In the genomic region with DNA sequence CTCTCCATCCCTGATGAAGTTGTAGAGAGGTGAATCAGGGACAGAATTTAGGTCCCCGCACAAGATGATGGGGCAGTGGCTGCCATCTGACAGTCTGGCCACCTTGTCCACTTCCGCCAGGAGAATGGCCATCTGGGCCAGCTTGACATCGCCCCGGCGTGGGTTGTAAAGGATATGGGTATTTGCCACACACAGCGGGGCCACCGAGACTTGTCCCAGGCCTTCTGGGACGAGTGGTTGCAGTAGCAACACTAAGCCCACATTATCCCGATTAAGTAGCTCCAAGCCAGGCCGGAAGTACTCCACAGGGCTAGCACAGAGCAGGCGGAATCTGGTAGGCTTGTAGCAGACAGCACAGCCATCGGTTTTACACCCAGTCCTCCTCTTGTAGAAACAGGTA, we compare ENCODE assay signal across 38 cellular contexts. TPM values are rescaled to one million over a fixed set of nuclear protein-coding genes. Genes with fewer than 3 reads are reported as not detected.
"Had no signal": no experiment of that assay in that cellular context is flagged by ENCODE, and none has a peak within 500 bp of the region (broad histone marks: within the 10 kb centered on the region; RNA-seq: fewer than 3 reads in every experiment).

No MANE protein-coding gene starts in this region.

- H3K9me3 Mint-ChIP-seq: immature natural killer cell; mesothelial cell of epicardium; naive B cell; natural killer cell; nephron progenitor cell; neural progenitor cell; stimulated activated memory B cell treated with anti-CD40 and anti-IgM and Interleukin-4, amounts not matched to agents 10 μg/mL and 1 μg/mL and 100 μg/mL, for 72 hours; stimulated activated naive CD8-positive, alpha-beta T cell treated with anti-CD3 and anti-CD28 coated beads, Interleukin-15, amount 100 ng/mL, for 72 hours; type B pancreatic cell had no signal

- H3K27ac ChIP-seq: left lung, lower lobe of right lung, neural progenitor cell, neutrophil, right atrium auricular region, right lobe of liver, tibial nerve, uterus had no signal

- H3K4me3 ChIP-seq: left lung, lower lobe of right lung, neural progenitor cell, right atrium auricular region, right lobe of liver, smooth muscle cell, tibial nerve, uterus had no signal

- H3K4me3 Mint-ChIP-seq: immature natural killer cell; mesothelial cell of epicardium; naive B cell; natural killer cell; nephron progenitor cell; neural progenitor cell; stimulated activated memory B cell treated with anti-CD40 and anti-IgM and Interleukin-4, amounts not matched to agents 10 μg/mL and 1 μg/mL and 100 μg/mL, for 72 hours; stimulated activated naive CD8-positive, alpha-beta T cell treated with anti-CD3 and anti-CD28 coated beads, Interleukin-15, amount 100 ng/mL, for 72 hours; type B pancreatic cell had no signal

- H3K27me3 ChIP-seq: left lung, neural progenitor cell, neutrophil, right atrium auricular region, right lobe of liver, tibial nerve, uterus had no signal

- FAIRE-seq: islet of Langerhans, kidney had no signal

- H3K36me3 ChIP-seq: neural progenitor cell, uterus had no signal

- ATAC-seq: left colon; left lung; lower lobe of right lung; natural killer cell; right lobe of liver; stimulated activated memory B cell treated with anti-CD40 and anti-IgM and Interleukin-4, amounts not matched to agents 10 μg/mL and 1 μg/mL and 100 μg/mL, for 72 hours; stimulated activated naive CD8-positive, alpha-beta T cell treated with anti-CD3 and anti-CD28 coated beads, Interleukin-15, amount 100 ng/mL, for 72 hours had no signal

- DNase-seq: hypothalamus; immature natural killer cell; kidney; left colon; left lung; lower lobe of right lung; mammary epithelial cell; mesendoderm; naive B cell; natural killer cell; nephron progenitor cell; right lobe of liver; stimulated activated CD4-positive, alpha-beta T cell treated with anti-CD3 and anti-CD28 coated beads, Interleukin-1b, Interleukin-23, amount 100 ng/mL, for 48 hours; stimulated activated CD4-positive, alpha-beta T cell treated with anti-CD3 and anti-CD28 coated beads, Interleukin-2, amount 100 ng/mL, for 48 hours; stimulated activated CD4-positive, alpha-beta T cell treated with anti-CD3 and anti-CD28 coated beads, Interleukin-4, amount 100 ng/mL, for 4 hours; stimulated activated CD8-positive, alpha-beta memory T cell treated with anti-CD3 and anti-CD28 coated beads, Interleukin-4, amount 100 ng/mL, for 48 hours; stimulated activated naive CD4-positive, alpha-beta T cell treated with Interleukin-2 at 50 U/mL for 16 hours; stimulated activated naive CD8-positive, alpha-beta T cell treated with anti-CD3 and anti-CD28 coated beads, Interleukin-15, amount 100 ng/mL, for 72 hours; uterus had no signal

- H3K27ac Mint-ChIP-seq: mesothelial cell of epicardium; naive B cell; natural killer cell; nephron progenitor cell; neural progenitor cell; stimulated activated memory B cell treated with anti-CD40 and anti-IgM and Interleukin-4, amounts not matched to agents 10 μg/mL and 1 μg/mL and 100 μg/mL, for 72 hours; type B pancreatic cell had no signal

- H3K27me3 Mint-ChIP-seq: naive B cell; progenitor cell of endocrine pancreas; stimulated activated memory B cell treated with anti-CD40 and anti-IgM and Interleukin-4, amounts not matched to agents 10 μg/mL and 1 μg/mL and 100 μg/mL, for 72 hours; stimulated activated naive CD8-positive, alpha-beta T cell treated with anti-CD3 and anti-CD28 coated beads, Interleukin-15, amount 100 ng/mL, for 72 hours; type B pancreatic cell had no signal

- H3K9me3 ChIP-seq: left lung, lower lobe of right lung, neutrophil, right atrium auricular region, right lobe of liver, tibial nerve, uterus had no signal

RNA-seq across cellular contexts. Expression of a gene that starts 19.8 kb away (rescaled TPM):
- total RNA-seq: kidney, left colon, left lung, liver, lower lobe of right lung, mammary epithelial cell, mesothelial cell of epicardium, mononuclear cell, natural killer cell, omental fat pad, progenitor cell of endocrine pancreas, pulmonary artery endothelial cell, renal cortical epithelial cell, right atrium auricular region, right lobe of liver, skeletal muscle tissue, smooth muscle cell, temporal lobe, tibial nerve, ureter, uterus had no signal
- polyA plus RNA-seq: immature natural killer cell, liver, mammary epithelial cell, smooth muscle cell, thymus had no signal
